7 cellular contexts compared by ENCODE assay signal in genomic region chr5:149943177-149943949, GRCh38. TPM values are rescaled to one million over a fixed set of nuclear protein-coding genes. Genes with fewer than 3 reads are reported as not detected.
"Had no signal": no experiment of that assay in that cellular context is flagged by ENCODE, and none has a peak within 500 bp of the region (broad histone marks: within the 10 kb centered on the region; RNA-seq: fewer than 3 reads in every experiment).

No MANE protein-coding gene starts in this region.

RNA-seq across cellular contexts. Expression of gene PDE6A, which starts 1.2 kb away (rescaled TPM):
- total RNA-seq: activated T-cell treated with anti-CD3 and anti-CD28 coated beads, Interleukin-2, amount 50 U/mL, for 4 hours; esophagus muscularis mucosa; naive thymus-derived CD4-positive, alpha-beta T cell; pancreas; sciatic nerve; temporal lobe; upper lobe of left lung had no signal
- polyA plus RNA-seq: pancreas had no signal
